Comparison of ENCODE assay signal across 31 cellular contexts in genomic region chr6:56616967-56617366, GRCh38.
"Had no signal": no experiment of that assay in that cellular context is flagged by ENCODE, and none has a peak within 500 bp of the region (broad histone marks: within the 10 kb centered on the region; RNA-seq: fewer than 3 reads in every experiment).

No MANE protein-coding gene starts in this region.

- H3K4me3 ChIP-seq: adrenal gland, SJCRH30 had no signal

- H3K4me1 ChIP-seq: adrenal gland, SJCRH30 had no signal

- H3K9ac ChIP-seq: SK-N-SH had no signal

- ATAC-seq: activated CD4-positive, alpha-beta T cell treated with anti-CD3 and anti-CD28 coated beads for 36 hours; activated CD4-positive, CD25-positive, alpha-beta regulatory T cell treated with anti-CD3 and anti-CD28 coated beads, Interleukin-2, amount 50 U/mL, for 24 hours; activated CD8-positive, alpha-beta T cell treated with anti-CD3 and anti-CD28 coated beads, Interleukin-2, amount 10 ng/mL, durations not matched to agents 7 days and 5 days; activated naive CD4-positive, alpha-beta T cell treated with anti-CD3 and anti-CD28 coated beads, Interleukin-2, amount 50 U/mL, for 72 hours; activated T-cell treated with anti-CD3 and anti-CD28 coated beads, Interleukin-2, amount 50 U/mL, for 4 hours; Panc1; WTC11 had no signal

- H3K4me2 ChIP-seq: SK-N-SH had no signal

- DNase-seq: activated CD4-positive, alpha-beta T cell treated with anti-CD3 and anti-CD28 coated beads for 36 hours; activated CD4-positive, alpha-beta T cell treated with anti-CD3 and anti-CD28 coated beads, Interleukin-2, amount 10 ng/mL, durations not matched to agents 7 days and 5 days; activated CD4-positive, alpha-beta T cell treated with anti-CD3 and anti-CD28 coated beads, Interleukin-2, amount 50 U/mL, for 48 hours; activated CD8-positive, alpha-beta memory T cell treated with anti-CD3 and anti-CD28 coated beads, Interleukin-2, amount 50 U/mL, for 4 hours; activated CD8-positive, alpha-beta T cell treated with anti-CD3 and anti-CD28 coated beads, Interleukin-2, amount 10 ng/mL, durations not matched to agents 7 days and 5 days; activated gamma-delta T cell treated with Interleukin-2 at 50 U/mL for 16 hours; activated naive CD4-positive, alpha-beta T cell treated with anti-CD3 and anti-CD28 coated beads for 36 hours; activated T-cell treated with anti-CD3 and anti-CD28 coated beads for 4 hours; activated T-cell treated with anti-CD3 and anti-CD28 coated beads, Interleukin-2, amount 50 U/mL, for 4 hours; adrenal gland; anterior cingulate cortex; caudate nucleus; cerebellar nuclear complex; NCI-H1092 treated with DMSO at 0.1 percent for 48 hours; NCI-H1417; NCI-H146; NCI-H187; NCI-H2029 treated with DMSO at 0.1 percent for 48 hours; NCI-H2171 treated with DMSO at 0.1 percent for 48 hours; NCI-H2227 treated with DMSO at 0.1 percent for 48 hours; NCI-H446; NCI-H510A treated with DMSO at 0.1 percent for 48 hours; NCI-H526 treated with DMSO at 0.1 percent for 48 hours; NCI-H774; SHP77; SJCRH30; SK-N-SH had no signal

- H3K27me3 ChIP-seq: adrenal gland, SJCRH30 had no signal

- H3K27ac ChIP-seq: adrenal gland, SJCRH30 had no signal

- H3K9me3 ChIP-seq: adrenal gland, SJCRH30, SK-N-SH had no signal
